ENCODE assay signal across 14 cellular contexts in the genomic region with DNA sequence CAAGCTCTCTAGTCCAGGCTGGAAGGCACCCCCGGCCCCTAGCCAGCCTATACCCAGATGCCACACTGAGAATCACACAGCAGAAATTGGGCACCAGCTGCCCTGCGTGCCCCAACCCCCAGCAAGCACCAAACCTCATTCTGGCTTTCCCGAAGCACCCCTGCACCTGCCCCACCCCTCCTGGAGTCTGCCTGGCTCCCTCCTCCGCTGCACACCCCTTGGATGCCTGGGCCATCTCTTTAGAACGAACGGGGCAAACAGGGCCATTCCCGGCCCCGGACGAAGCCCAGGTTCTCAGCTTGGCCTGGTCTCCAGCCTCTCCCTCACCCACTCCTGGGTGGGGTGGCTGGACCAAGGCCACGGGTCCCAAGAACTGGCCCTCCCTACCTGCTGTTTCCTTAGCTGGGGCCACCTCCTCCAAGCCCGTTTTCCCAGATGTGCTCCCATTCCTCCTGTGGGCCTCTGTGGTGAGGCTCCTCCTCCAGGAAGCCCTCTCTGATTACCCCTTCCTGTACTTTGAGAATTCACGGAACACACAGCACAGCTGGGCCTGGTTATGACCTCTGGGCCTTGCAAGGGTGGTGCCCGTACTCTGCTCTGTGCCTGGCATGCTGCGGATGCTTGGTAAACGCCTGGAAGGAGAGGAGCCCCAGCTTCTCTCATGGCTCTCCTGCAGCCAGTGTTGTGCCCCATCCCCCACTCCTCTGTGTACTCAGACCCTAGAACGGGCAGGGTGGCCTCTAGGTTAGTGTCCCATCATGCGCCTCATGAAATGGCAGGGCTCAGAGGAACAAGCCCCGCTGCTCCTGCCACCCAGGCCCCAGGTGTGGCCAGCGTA. TPM values are rescaled to one million over a fixed set of nuclear protein-coding genes. Genes with fewer than 3 reads are reported as not detected.
A peak's percentile ranks its signal among the peaks of the same experiment; 100 is the strongest.
DNase-seq lines count a peak whose midpoint lies in the region; ATAC-seq, FAIRE-seq and TF ChIP-seq lines count a peak whose summit lies in the region.
"Had no signal": no experiment of that assay in that cellular context is flagged by ENCODE, and none has a peak within 500 bp of the region (broad histone marks: within the 10 kb centered on the region; RNA-seq: fewer than 3 reads in every experiment).

No MANE protein-coding gene starts in this region.

- no peak overlapping the region for H3K27ac ChIP-seq in kidney (ENCODE audit: low read depth in 2 of 2, low read length in 2 of 2)
- peak overlapping the region; percentile 12 for H3K27ac ChIP-seq in skeletal muscle tissue (ENCODE audit: low read depth, low read length)
- H3K27ac ChIP-seq in caudate nucleus (ENCODE audit: low read depth, low read length) = no peak overlapping the region
- H3K27ac ChIP-seq: neural progenitor cell had no signal

- TF ChIP-seq CTCF in Caco-2 (IDR thresholded peaks at IDR 0.05; ENCODE audit: insufficient read depth in 1 of 2, low read depth in 1 of 2, low read length in 1 of 2, severe bottlenecking in 1 of 2, unreplicated experiment in 1 of 2) (no peak), WTC11 (IDR thresholded peaks at IDR 0.05) (no peak), kidney (IDR thresholded peaks at IDR 0.05; ENCODE audit: borderline replicate concordance, extremely low read depth, insufficient read depth) (no peak)

- H3K27me3 ChIP-seq in Caco-2 (replicated peaks; ENCODE audit: control insufficient read depth, insufficient read depth, low read length) (no peaks in the 10 kb centered on the region), skeletal muscle tissue (ENCODE audit: control insufficient read depth in 3 of 3, insufficient read depth in 3 of 3, low read length in 3 of 3) (no peaks in the 10 kb centered on the region)
- H3K27me3 ChIP-seq: ascending aorta, neural progenitor cell had no signal

- H3K4me3 Mint-ChIP-seq in Caco-2 (ENCODE audit: unreplicated experiment) (no peak overlapping the region), WTC11 (no peak overlapping the region)
- H3K4me3 Mint-ChIP-seq: neural progenitor cell had no signal

- CTCF ChIA-PET in Caco-2 (lab: Charles Lee) (no interaction called here), WTC11 (lab: Charles Lee) (interaction anchor here (0.9 to 5.2 kb wide), 7 partner anchors 13 to 383 kb away, joined by 3 to 41 read pairs (median 3); no protein-coding TSS in a partner anchor)

- BruUV-seq in Caco-2 (replicated peaks; lab: Mats Ljungman, UMichigan) = no TSS peak

- H3K9ac ChIP-seq in kidney (ENCODE audit: low read length in 2 of 2) = no peak overlapping the region
- no peak overlapping the region for H3K9ac ChIP-seq in skeletal muscle tissue (ENCODE audit: low read depth in 1 of 3, low read length in 3 of 3)
- H3K9ac ChIP-seq: neural progenitor cell had no signal

- H3K9me3 Mint-ChIP-seq in Caco-2 (ENCODE audit: unreplicated experiment) (no peaks in the 10 kb centered on the region), WTC11 (no peaks in the 10 kb centered on the region)
- H3K9me3 Mint-ChIP-seq: neural progenitor cell had no signal

- ATAC-seq in WTC11 = no peak

- H3K4me1 ChIP-seq in Caco-2 = peaks cover under 1% of the 10 kb centered on the region
- H3K4me1 ChIP-seq in kidney (ENCODE audit: control insufficient read depth in 1 of 2, insufficient read depth in 1 of 2, low read depth in 1 of 2, low read length in 2 of 2) = peaks cover 21 to 59% of the 10 kb centered on the region in 2 donors
- peaks cover 59 to 73% (median 72%) of the 10 kb centered on the region in 3 donors for H3K4me1 ChIP-seq in skeletal muscle tissue (ENCODE audit: control insufficient read depth in 3 of 3, insufficient read depth in 3 of 3, low read length in 3 of 3)
- H3K4me1 ChIP-seq: neural progenitor cell had no signal

- POLR2A ChIA-PET in Caco-2 (lab: Charles Lee) = no interaction called here
- POLR2A ChIA-PET in WTC11 (lab: Charles Lee) = no interaction called here

- H3K36me3 Mint-ChIP-seq in Caco-2 (ENCODE audit: insufficient read depth, unreplicated experiment) (peaks cover 34% of the 10 kb centered on the region), WTC11 (no peaks in the 10 kb centered on the region)
- H3K36me3 Mint-ChIP-seq: neural progenitor cell had no signal

- peak in 1 of 2 experiments; percentile 32 for DNase-seq in Caco-2
- DNase-seq in WTC11 (ENCODE audit: low spot score) = no peak
- DNase-seq in kidney = peak; percentile 61
- no peak for DNase-seq in activated CD8-positive, alpha-beta memory T cell treated with anti-CD3 and anti-CD28 coated beads, Interleukin-2, amount 50 U/mL, for 48 hours
- no peak for DNase-seq in caudate nucleus (lab: John Stamatoyannopoulos, UW)
- DNase-seq in activated naive CD4-positive, alpha-beta T cell treated with anti-CD3 and anti-CD28 coated beads, Interleukin-2, amount 50 U/mL, for 16 hours = no peak
- DNase-seq in AML-193 (lab: John Stamatoyannopoulos, UW) = no peak
- DNase-seq: activated CD4-positive, alpha-beta T cell treated with anti-CD3 and anti-CD28 coated beads, Interleukin-2, amount 50 U/mL, for 1 hour; cortex of kidney; NCI-H187; NCI-H526 treated with DMSO at 0.1 percent for 48 hours had no signal

- FAIRE-seq in kidney (lab: Jason Lieb, UNC) = no peak

- H3K4me1 Mint-ChIP-seq in Caco-2 (ENCODE audit: low read depth, unreplicated experiment) (peaks cover 11% of the 10 kb centered on the region), WTC11 (peaks cover 10% of the 10 kb centered on the region)

- intact Hi-C loops in Caco-2 (cut with micrococcal nuclease; ENCODE audit: unreplicated experiment) = no loop called here
- intact Hi-C loops in kidney (cut with DNase I) = no loop called here

- no peaks in the 10 kb centered on the region for H3K36me3 ChIP-seq in Caco-2 (ENCODE audit: control insufficient read depth, insufficient read depth, low read length)
- no peaks in the 10 kb centered on the region for H3K36me3 ChIP-seq in kidney (ENCODE audit: control insufficient read depth in 1 of 2, insufficient read depth in 2 of 2, low read length in 2 of 2)
- peaks cover 0 to 3% (median 0%) of the 10 kb centered on the region in 3 donors for H3K36me3 ChIP-seq in skeletal muscle tissue (ENCODE audit: control insufficient read depth in 3 of 3, insufficient read depth in 3 of 3, low read length in 3 of 3)
- H3K36me3 ChIP-seq: ascending aorta, neural progenitor cell had no signal

- H3K27ac Mint-ChIP-seq in Caco-2 (ENCODE audit: unreplicated experiment) (peak overlapping the region; percentile 76), WTC11 (peak overlapping the region; percentile 36; the same call in 1 of the 2 replicates)
- H3K27ac Mint-ChIP-seq: neural progenitor cell had no signal

- H3K27me3 Mint-ChIP-seq in Caco-2 (ENCODE audit: insufficient read depth, unreplicated experiment) (no peaks in the 10 kb centered on the region), WTC11 (ENCODE audit: low read depth) (no peaks in the 10 kb centered on the region)

- H3K4me3 ChIP-seq in Caco-2 (ENCODE audit: low read depth, low read length) (no peak overlapping the region), kidney (ENCODE audit: low read length in 2 of 2) (no peak overlapping the region), skeletal muscle tissue (ENCODE audit: low read length in 3 of 3) (no peak overlapping the region)
- H3K4me3 ChIP-seq: ascending aorta, neural progenitor cell had no signal

- H3K9me3 ChIP-seq in Caco-2 = no peaks in the 10 kb centered on the region
- no peaks in the 10 kb centered on the region for H3K9me3 ChIP-seq in kidney (ENCODE audit: control insufficient read depth in 1 of 2, low read length in 2 of 2)
- no peaks in the 10 kb centered on the region for H3K9me3 ChIP-seq in skeletal muscle tissue (ENCODE audit: control insufficient read depth in 3 of 3, low read length in 3 of 3)
- H3K9me3 ChIP-seq: ascending aorta had no signal

TF ChIP-seq in WTC11, 78 proteins besides CTCF, POLR2A, EP300 and RAD21 (continues in another document):
- no peak for TF ChIP-seq SMAD4 (CRISPR knock-in tag; IDR thresholded peaks at IDR 0.05)
- TF ChIP-seq ELF4 (CRISPR knock-in tag; IDR thresholded peaks at IDR 0.05; ENCODE audit: low read depth) = no peak
- no peak for TF ChIP-seq NFYB (CRISPR knock-in tag; conservative IDR thresholded peaks at IDR 0.05; ENCODE audit: low read depth)
- no peak for TF ChIP-seq GABPB1 (CRISPR knock-in tag; IDR thresholded peaks at IDR 0.05)
- TF ChIP-seq ZNF219 (CRISPR knock-in tag; IDR thresholded peaks at IDR 0.05; ENCODE audit: borderline replicate concordance) = no peak
- TF ChIP-seq, protein P1, sequence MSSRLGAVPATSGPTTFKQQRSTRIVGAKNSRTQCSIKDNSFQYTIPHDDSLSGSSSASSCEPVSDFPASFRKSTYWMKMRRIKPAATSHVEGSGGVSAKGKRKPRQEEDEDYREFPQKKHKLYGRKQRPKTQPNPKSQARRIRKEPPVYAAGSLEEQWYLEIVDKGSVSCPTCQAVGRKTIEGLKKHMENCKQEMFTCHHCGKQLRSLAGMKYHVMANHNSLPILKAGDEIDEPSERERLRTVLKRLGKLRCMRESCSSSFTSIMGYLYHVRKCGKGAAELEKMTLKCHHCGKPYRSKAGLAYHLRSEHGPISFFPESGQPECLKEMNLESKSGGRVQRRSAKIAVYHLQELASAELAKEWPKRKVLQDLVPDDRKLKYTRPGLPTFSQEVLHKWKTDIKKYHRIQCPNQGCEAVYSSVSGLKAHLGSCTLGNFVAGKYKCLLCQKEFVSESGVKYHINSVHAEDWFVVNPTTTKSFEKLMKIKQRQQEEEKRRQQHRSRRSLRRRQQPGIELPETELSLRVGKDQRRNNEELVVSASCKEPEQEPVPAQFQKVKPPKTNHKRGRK (CRISPR knock-in tag; IDR thresholded peaks at IDR 0.05; ENCODE audit: borderline replicate concordance) = no peak
- no peak for TF ChIP-seq RORB (CRISPR knock-in tag; IDR thresholded peaks at IDR 0.05)
- no peak for TF ChIP-seq SP1 (CRISPR knock-in tag; conservative IDR thresholded peaks at IDR 0.05)
- no peak for TF ChIP-seq TP53 (CRISPR knock-in tag; IDR thresholded peaks at IDR 0.05)
- TF ChIP-seq, protein P2, sequence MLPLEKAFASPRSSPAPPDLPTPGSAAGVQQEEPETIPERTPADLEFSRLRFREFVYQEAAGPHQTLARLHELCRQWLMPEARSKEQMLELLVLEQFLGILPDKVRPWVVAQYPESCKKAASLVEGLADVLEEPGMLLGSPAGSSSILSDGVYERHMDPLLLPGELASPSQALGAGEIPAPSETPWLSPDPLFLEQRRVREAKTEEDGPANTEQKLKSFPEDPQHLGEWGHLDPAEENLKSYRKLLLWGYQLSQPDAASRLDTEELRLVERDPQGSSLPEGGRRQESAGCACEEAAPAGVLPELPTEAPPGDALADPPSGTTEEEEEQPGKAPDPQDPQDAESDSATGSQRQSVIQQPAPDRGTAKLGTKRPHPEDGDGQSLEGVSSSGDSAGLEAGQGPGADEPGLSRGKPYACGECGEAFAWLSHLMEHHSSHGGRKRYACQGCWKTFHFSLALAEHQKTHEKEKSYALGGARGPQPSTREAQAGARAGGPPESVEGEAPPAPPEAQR (CRISPR knock-in tag; IDR thresholded peaks at IDR 0.05) = no peak
- TF ChIP-seq GRHL2 (CRISPR knock-in tag; IDR thresholded peaks at IDR 0.05; ENCODE audit: insufficient replicate concordance, severe bottlenecking) = no peak

RNA-seq across cellular contexts. Expression of a gene that starts 21.4 kb away (rescaled TPM):
- total RNA-seq in Caco-2 (2022) (74.9 and 79.4 TPM in 2 replicates), WTC11 (2021) (28.9 to 33.1 TPM (median 30.4 TPM) in 3 replicates), kidney (22.4 TPM), skeletal muscle tissue (14.1 TPM)
- polyA plus RNA-seq in kidney (ENCODE audit: insufficient read depth, low read depth, low replicate concordance) = 13.0 TPM
